In the genomic region with DNA sequence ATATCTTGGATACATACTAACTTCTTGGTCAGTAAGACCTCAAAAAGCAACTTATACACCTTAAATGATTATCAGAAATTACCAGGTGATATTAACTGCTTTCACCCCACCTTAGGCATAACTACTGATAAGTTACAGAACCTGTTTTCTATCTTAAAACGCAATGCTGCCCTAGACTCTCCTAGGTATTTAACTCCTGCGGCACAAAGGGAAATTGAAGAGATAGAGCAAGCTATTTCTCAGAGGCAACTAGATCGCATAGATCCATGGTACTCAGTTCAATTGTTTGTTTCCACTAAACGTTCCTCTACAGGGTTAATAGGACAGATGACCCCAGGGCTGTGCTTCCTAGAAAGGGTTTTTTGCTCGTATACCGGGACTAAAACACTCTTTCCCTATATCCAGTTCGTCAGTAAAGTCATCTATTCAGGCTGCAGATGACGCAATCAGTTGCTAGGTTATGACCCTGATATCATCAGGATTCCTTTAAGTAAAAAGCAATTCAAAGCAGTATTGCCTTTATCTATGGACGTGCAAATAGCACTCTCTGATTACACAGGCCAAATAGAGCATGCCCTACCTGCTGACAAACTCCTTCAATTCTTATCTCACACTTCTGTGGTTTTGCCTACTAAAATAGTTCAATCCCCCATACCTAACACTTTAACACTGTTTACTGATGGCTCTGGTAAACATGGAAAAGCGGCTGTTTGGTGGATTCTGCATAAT, we compare ENCODE assay signal across 21 cellular contexts.
"Had no signal": no experiment of that assay in that cellular context is flagged by ENCODE, and none has a peak within 500 bp of the region (broad histone marks: within the 10 kb centered on the region; RNA-seq: fewer than 3 reads in every experiment).

No MANE protein-coding gene starts in this region.

- H3K27ac ChIP-seq: esophagus squamous epithelium, foreskin keratinocyte, neural progenitor cell, pancreas, thoracic aorta had no signal

- H3K36me3 ChIP-seq: esophagus squamous epithelium, neural progenitor cell, pancreas, thoracic aorta had no signal

- H3K27me3 ChIP-seq: esophagus squamous epithelium, foreskin keratinocyte, neural progenitor cell, pancreas had no signal

- ATAC-seq: effector memory CD8-positive, alpha-beta T cell; foreskin keratinocyte; left colon; left ventricle myocardium superior; natural killer cell treated with Interleukin-12 subunit alpha and Interleukin-12 subunit beta and Interleukin-15 and Interleukin-18, amount 100 ng/mL, for 72 hours; pancreas; sciatic nerve; stimulated activated naive B cell treated with anti-CD40 and anti-IgM and Interleukin-4, amounts not matched to agents 10 μg/mL and 1 μg/mL and 100 μg/mL, for 72 hours; stimulated activated naive CD8-positive, alpha-beta T cell treated with anti-CD3 and anti-CD28 coated beads, Interleukin-15, amount 100 ng/mL, for 72 hours had no signal

- H3K4me1 ChIP-seq: esophagus squamous epithelium, foreskin keratinocyte, neural progenitor cell, pancreas had no signal

- H3K9ac ChIP-seq: neural progenitor cell had no signal

- H3K4me2 ChIP-seq: neural progenitor cell had no signal

- H2AFZ ChIP-seq: neural progenitor cell had no signal

- FAIRE-seq: colon, kidney, pancreas, urothelium cell line had no signal

- DNase-seq: effector memory CD8-positive, alpha-beta T cell; esophagus squamous epithelium; foreskin keratinocyte; kidney; left colon; left ventricle myocardium superior; mesenchymal stem cell; midbrain; nucleus accumbens; pancreas; stimulated activated CD4-positive, alpha-beta T cell treated with anti-CD3 and anti-CD28 coated beads, Interleukin-2, amount 100 ng/mL, for 24 hours; stimulated activated CD4-positive, alpha-beta T cell treated with anti-CD3 and anti-CD28 coated beads, Interleukin-4, amount 100 ng/mL, for 4 hours; stimulated activated naive B cell treated with anti-CD40 and anti-IgM and Interleukin-4, amounts not matched to agents 10 μg/mL and 1 μg/mL and 100 μg/mL, for 72 hours; stimulated activated naive CD8-positive, alpha-beta T cell treated with anti-CD3 and anti-CD28 coated beads, Interleukin-15, amount 100 ng/mL, for 72 hours had no signal

- H3K9me3 ChIP-seq: esophagus squamous epithelium, pancreas, thoracic aorta had no signal

- H3K4me3 ChIP-seq: esophagus squamous epithelium, lung, neural progenitor cell, pancreas, thoracic aorta had no signal
